10 cellular contexts compared by ENCODE assay signal in genomic region chr11:44604171-44604581, GRCh38. TPM values are rescaled to one million over a fixed set of nuclear protein-coding genes. Genes with fewer than 3 reads are reported as not detected.
DNase-seq lines count a peak whose midpoint lies in the region; ATAC-seq and TF ChIP-seq lines count a peak whose summit lies in the region.
"Had no signal": no experiment of that assay in that cellular context is flagged by ENCODE, and none has a peak within 500 bp of the region (broad histone marks: within the 10 kb centered on the region; RNA-seq: fewer than 3 reads in every experiment).

No MANE protein-coding gene starts in this region.

- H3K9me3 ChIP-seq in HEK293 (ENCODE audit: control insufficient read depth, insufficient read depth, low read depth, low read length) (no peaks in the 10 kb centered on the region), left lung (no peaks in the 10 kb centered on the region)

- CTCF ChIA-PET in HEK293 (lab: Yijun Ruan, JAX) = interaction anchor here (0.6 to 1.2 kb wide), 6 partner anchors 12 to 471 kb away, joined by 3 to 4 read pairs (median 3); no protein-coding TSS in a partner anchor

- H3K4me3 ChIP-seq in HEK293 (ENCODE audit: low read depth, low read length) = no peak overlapping the region
- H3K4me3 ChIP-seq in left lung = no peak overlapping the region
- H3K4me3 ChIP-seq: GM23338 had no signal

- POLR2A ChIA-PET in HEK293 (lab: Yijun Ruan, JAX) = no interaction called here

- H3K4me1 ChIP-seq in HEK293 (ENCODE audit: control insufficient read depth, insufficient read depth, low read length) = peaks cover 7% of the 10 kb centered on the region
- H3K4me1 ChIP-seq in left lung = peaks cover 7 to 43% of the 10 kb centered on the region in 2 donors

- ATAC-seq in left lung = peak; percentile 30
- ATAC-seq in left lobe of liver = no peak
- ATAC-seq: GM23338 had no signal

- peaks cover 6% of the 10 kb centered on the region for H3K4me1 Mint-ChIP-seq in CD14-positive monocyte

- H3K36me3 ChIP-seq in HEK293 (ENCODE audit: control insufficient read depth in 2 of 2, insufficient read depth in 1 of 2, low read length in 2 of 2) (no peaks in the 10 kb centered on the region), left lung (peaks cover 0 to 94% of the 10 kb centered on the region in 2 donors)

- H3K9me3 Mint-ChIP-seq in CD14-positive monocyte = no peaks in the 10 kb centered on the region
- H3K9me3 Mint-ChIP-seq: GM23338 had no signal

- TF ChIP-seq CTCF in CD14-positive monocyte (IDR thresholded peaks at IDR 0.05) = no peak
- TF ChIP-seq CTCF in HEK293 (tag by site-specific recombination; IDR thresholded peaks at IDR 0.05) = no peak
- TF ChIP-seq CTCF in left lung (IDR thresholded peaks at IDR 0.05) = no peak

- H3K27ac ChIP-seq in HEK293 (ENCODE audit: extremely low read depth, low read depth, low read length) (no peak overlapping the region), left lung (peak overlapping the region in 1 of 2 donors; percentile 55), caudate nucleus (ENCODE audit: low read depth, low read length) (no peak overlapping the region)
- H3K27ac ChIP-seq: VCaP had no signal

- peaks cover 0 to 1% (median 0%) of the 10 kb centered on the region in 3 donors for H3K27me3 Mint-ChIP-seq in CD14-positive monocyte (ENCODE audit: low read depth in 3 of 3)

- peak overlapping the region in 4 of 7 donors; percentile 2 to 51 (median 28) for H3K27ac Mint-ChIP-seq in CD14-positive monocyte
- H3K27ac Mint-ChIP-seq: GM23338 had no signal

- intact Hi-C loops in CD14-positive monocyte (cut with micrococcal nuclease) (no loop called here), left lung (cut with DNase I) (no loop called here)

- H3K36me3 Mint-ChIP-seq in CD14-positive monocyte = peaks cover 78 to 87% of the 10 kb centered on the region in 2 donors

- no peak overlapping the region for H3K4me3 Mint-ChIP-seq in CD14-positive monocyte
- H3K4me3 Mint-ChIP-seq: GM23338 had no signal

- H3K27me3 ChIP-seq in left lung = no peaks in the 10 kb centered on the region

- DNase-seq in CD14-positive monocyte (ENCODE audit: low spot score) (no peak), RPMI8226 (peak; percentile 50), left lung (peak in 1 of 2 donors; percentile 60), caudate nucleus (lab: John Stamatoyannopoulos, UW) (no peak), HPDE6-E6E7 (ENCODE audit: extremely low spot score) (no peak), left lobe of liver (ENCODE audit: low spot score) (no peak), NOMO-1 treated with dmso at 0.1 percent for 144 hours (lab: John Stamatoyannopoulos, UW; ENCODE audit: unreplicated experiment) (no peak)

TF ChIP-seq in HEK293, 187 proteins besides CTCF, POLR2A, EP300 and RAD21:
- TF ChIP-seq ZNF292 (tag by site-specific recombination; IDR thresholded peaks at IDR 0.05; ENCODE audit: borderline replicate concordance, low read depth) = no peak
- TF ChIP-seq EGR2 (tag by site-specific recombination; IDR thresholded peaks at IDR 0.05; ENCODE audit: low read depth) = peak; percentile 37; the same call in 1 of the 2 replicates

RNA-seq across cellular contexts. Expression of gene CD82, which starts 38.7 kb away (rescaled TPM):
- polyA plus RNA-seq in CD14-positive monocyte = 10 to 100 TPM; 43.0 to 89.0 TPM
- 100 to 1,000 TPM in 1 of 2 donors, 10 to 100 TPM in 1; 88.4 to 244 TPM for total RNA-seq in left lung
- 60.6 TPM for total RNA-seq in left lobe of liver
